ENCODE assay signal across 7 cellular contexts in the genomic region with DNA sequence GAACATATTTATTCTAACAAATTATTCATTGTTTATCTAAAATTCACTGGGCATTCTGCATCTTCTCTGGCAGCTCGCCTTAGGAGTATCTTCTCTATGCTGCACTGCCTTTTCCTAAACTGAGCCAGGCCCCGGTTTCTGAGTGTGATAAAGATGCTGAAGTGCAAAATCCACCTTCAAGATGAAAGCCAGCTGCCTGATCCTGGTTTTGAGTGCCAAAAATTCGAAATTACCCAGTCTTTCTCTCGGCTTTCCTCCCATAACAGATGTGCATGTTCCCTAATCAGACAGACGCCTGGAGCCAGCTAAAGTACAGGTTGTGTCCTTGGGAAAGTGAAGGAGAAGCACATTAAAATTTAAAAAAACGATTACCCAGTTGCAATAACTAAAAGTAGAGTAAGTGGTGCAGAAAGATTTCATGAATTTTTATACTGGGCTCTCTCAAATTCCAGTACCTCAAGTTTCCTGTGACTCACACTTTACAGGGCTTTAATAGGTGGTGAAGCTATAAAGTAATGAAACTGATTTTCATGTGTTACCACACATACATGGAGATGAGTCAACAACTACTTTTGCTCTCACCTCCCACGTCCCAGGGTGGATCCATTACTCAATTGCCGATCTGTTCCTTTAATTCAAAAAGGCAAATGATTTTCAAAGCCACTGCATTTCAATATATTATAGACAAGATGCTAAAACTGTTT.
A peak's percentile ranks its signal among the peaks of the same experiment; 100 is the strongest.
DNase-seq lines count a peak whose midpoint lies in the region; ATAC-seq and TF ChIP-seq lines count a peak whose summit lies in the region.

No MANE protein-coding gene starts in this region.

- H3K27me3 ChIP-seq in mesendoderm (ENCODE audit: insufficient read depth, low read length, poor library complexity) = no peaks in the 10 kb centered on the region
- no peaks in the 10 kb centered on the region for H3K27me3 ChIP-seq in CD4-positive, alpha-beta T cell (ENCODE audit: control insufficient read depth, insufficient read depth, low read length)

- H4K5ac ChIP-seq in mesendoderm (ENCODE audit: low read length) = no peak overlapping the region

- no peak overlapping the region for H3K9ac ChIP-seq in mesendoderm (ENCODE audit: low read length)

- no peaks in the 10 kb centered on the region for H3K9me3 Mint-ChIP-seq in activated CD4-positive, alpha-beta T cell treated with anti-CD3 and anti-CD28 coated beads, Interleukin-2, amount 10 ng/mL, durations not matched to agents 24 days and 14 days
- no peaks in the 10 kb centered on the region for H3K9me3 Mint-ChIP-seq in CD4-positive, alpha-beta T cell

- H3K79me1 ChIP-seq in mesendoderm (ENCODE audit: low read length) = no peaks in the 10 kb centered on the region

- H4K8ac ChIP-seq in mesendoderm (ENCODE audit: low read depth, low read length) = no peak overlapping the region

- no peak overlapping the region for H3K27ac ChIP-seq in mesendoderm (ENCODE audit: low read depth, low read length)
- H3K27ac ChIP-seq in CD4-positive, alpha-beta T cell (ENCODE audit: low read depth, low read length) = no peak overlapping the region

- H3K4me1 ChIP-seq in mesendoderm (ENCODE audit: control insufficient read depth, low read depth, low read length) = no peaks in the 10 kb centered on the region

- no peak overlapping the region for H2BK5ac ChIP-seq in mesendoderm (ENCODE audit: low read length)

- peaks cover 43% of the 10 kb centered on the region for H3K27me3 Mint-ChIP-seq in activated CD4-positive, alpha-beta T cell treated with anti-CD3 and anti-CD28 coated beads, Interleukin-2, amount 10 ng/mL, durations not matched to agents 24 days and 14 days
- H3K27me3 Mint-ChIP-seq in CD4-positive, alpha-beta T cell = peaks cover 8% of the 10 kb centered on the region

- H3K79me2 ChIP-seq in mesendoderm (ENCODE audit: control insufficient read depth, insufficient read depth, low read length) = no peaks in the 10 kb centered on the region

- H2BK15ac ChIP-seq in mesendoderm (replicated peaks; ENCODE audit: low read depth) = no peak overlapping the region

- H3K4me2 ChIP-seq in mesendoderm (ENCODE audit: low read length) = no peak overlapping the region

- no peak overlapping the region for H2AK5ac ChIP-seq in mesendoderm (ENCODE audit: low read length)

- no peaks in the 10 kb centered on the region for H3K36me3 Mint-ChIP-seq in activated CD4-positive, alpha-beta T cell treated with anti-CD3 and anti-CD28 coated beads, Interleukin-2, amount 10 ng/mL, durations not matched to agents 24 days and 14 days (ENCODE audit: low read depth)
- no peaks in the 10 kb centered on the region for H3K36me3 Mint-ChIP-seq in CD4-positive, alpha-beta T cell (ENCODE audit: low read depth)

- no peak for TF ChIP-seq CTCF in fibroblast of the aortic adventitia (IDR thresholded peaks at IDR 0.05; ENCODE audit: insufficient read depth, low read length)
- no peak for TF ChIP-seq CTCF in CD4-positive, alpha-beta T cell (IDR thresholded peaks at IDR 0.05)

- H2BK120ac ChIP-seq in mesendoderm (ENCODE audit: low read depth, low read length) = no peak overlapping the region

- POLR2A ChIA-PET in CD4-positive, alpha-beta T cell (lab: Charles Lee) = interaction anchor here (0.5 kb wide), 1 partner anchor 18 kb away, joined by 3 read pairs; no protein-coding TSS in a partner anchor

- H3K9me3 ChIP-seq in CD4-positive, alpha-beta T cell (ENCODE audit: control insufficient read depth, low read length) = no peaks in the 10 kb centered on the region

- H3K23ac ChIP-seq in mesendoderm (ENCODE audit: low read length) = no peak overlapping the region

- H3K4me3 ChIP-seq in fibroblast of the aortic adventitia (ENCODE audit: low read depth, low read length) (peak overlapping the region; percentile 19), mesendoderm (ENCODE audit: low read length) (no peak overlapping the region)

- intact Hi-C loops in activated CD4-positive, alpha-beta T cell treated with anti-CD3 and anti-CD28 coated beads, Interleukin-2, amount 10 ng/mL, durations not matched to agents 24 days and 14 days (cut with micrococcal nuclease) = loop anchor here (2.0 to 10.0 kb wide), 2 partner anchors 151 to 339 kb away; no protein-coding TSS in a partner anchor
- intact Hi-C loops in CD4-positive, alpha-beta T cell (cut with DNase I, micrococcal nuclease) = loop anchor here in 1 of 2 experiments (10.0 kb wide), 1 partner anchor 89 kb away; no protein-coding TSS in a partner anchor

- peak; percentile 73 for DNase-seq in activated CD4-positive, alpha-beta T cell treated with anti-CD3 and anti-CD28 coated beads, Interleukin-2, amount 10 ng/mL, durations not matched to agents 24 days and 14 days
- DNase-seq in fibroblast of the aortic adventitia (ENCODE audit: low read depth) (peak; percentile 89), mesendoderm (no peak)
- DNase-seq in stimulated activated CD4-positive, alpha-beta T cell treated with anti-CD3 and anti-CD28 coated beads, TNF-alpha, amount 100 ng/mL, for 48 hours (ENCODE audit: low read depth in 3 of 3) = peak; percentile 43 to 63 (median 43)
- no peak for DNase-seq in CD4-positive, alpha-beta T cell

- H3K36me3 ChIP-seq in mesendoderm (ENCODE audit: control insufficient read depth, insufficient read depth, low read length) = no peaks in the 10 kb centered on the region

- no CpG with 5 or more reads among the region's 8 CpGs for whole genome bisulfite sequencing in mesendoderm (ENCODE audit: extremely low coverage, insufficient coverage, low lambda C conversion rate)

- CTCF ChIA-PET in CD4-positive, alpha-beta T cell (lab: Charles Lee) = no interaction called here

- no peak overlapping the region for H3K18ac ChIP-seq in mesendoderm (ENCODE audit: low read length)

- H3K4me3 Mint-ChIP-seq in activated CD4-positive, alpha-beta T cell treated with anti-CD3 and anti-CD28 coated beads, Interleukin-2, amount 10 ng/mL, durations not matched to agents 24 days and 14 days = peak overlapping the region; percentile 31
- H3K4me3 Mint-ChIP-seq in CD4-positive, alpha-beta T cell = no peak overlapping the region

- ATAC-seq in GM18907 (IDR thresholded peaks at IDR 0.05; ENCODE audit: unreplicated experiment) (peak; percentile 68), HG03108 (IDR thresholded peaks at IDR 0.05; ENCODE audit: unreplicated experiment) (peak; percentile 65)
- ATAC-seq in CD4-positive, alpha-beta T cell (ENCODE audit: poor library complexity) = no peak

- H3K4ac ChIP-seq in mesendoderm (ENCODE audit: low read depth, low read length) = no peak overlapping the region

- H3K56ac ChIP-seq in mesendoderm (ENCODE audit: low read length) = no peak overlapping the region

- H3K4me1 Mint-ChIP-seq in activated CD4-positive, alpha-beta T cell treated with anti-CD3 and anti-CD28 coated beads, Interleukin-2, amount 10 ng/mL, durations not matched to agents 24 days and 14 days = peaks cover 18% of the 10 kb centered on the region
- no peaks in the 10 kb centered on the region for H3K4me1 Mint-ChIP-seq in CD4-positive, alpha-beta T cell (ENCODE audit: low read depth)

- H3K27ac Mint-ChIP-seq in activated CD4-positive, alpha-beta T cell treated with anti-CD3 and anti-CD28 coated beads, Interleukin-2, amount 10 ng/mL, durations not matched to agents 24 days and 14 days = peak overlapping the region; percentile 57
- H3K27ac Mint-ChIP-seq in CD4-positive, alpha-beta T cell = no peak overlapping the region

Comparison
In these comparisons a context has a peak if more than half of its experiments do, and no peak if none do; other contexts are left out.
1. DNase-seq: peak in activated CD4-positive, alpha-beta T cell treated with anti-CD3 and anti-CD28 coated beads, Interleukin-2, amount 10 ng/mL, durations not matched to agents 24 days and 14 days (single experiment), fibroblast of the aortic adventitia (single experiment) and stimulated activated CD4-positive, alpha-beta T cell treated with anti-CD3 and anti-CD28 coated beads, TNF-alpha, amount 100 ng/mL, for 48 hours (3 of 3); none in mesendoderm (single experiment) and CD4-positive, alpha-beta T cell (0 of 10).